In genomic region chr15:50426428-50426827, GRCh38 we compare ENCODE assay signal across 16 cellular contexts. TPM values are rescaled to one million over a fixed set of nuclear protein-coding genes. Genes with fewer than 3 reads are reported as not detected.
DNase-seq lines count a peak whose midpoint lies in the region; ATAC-seq and TF ChIP-seq lines count a peak whose summit lies in the region.
"Had no signal": no experiment of that assay in that cellular context is flagged by ENCODE, and none has a peak within 500 bp of the region (broad histone marks: within the 10 kb centered on the region; RNA-seq: fewer than 3 reads in every experiment).

No MANE protein-coding gene starts in this region.

- H3K36me3 Mint-ChIP-seq in activated CD4-positive, alpha-beta T cell treated with anti-CD3 and anti-CD28 coated beads for 36 hours (ENCODE audit: low read depth), result peaks cover 6% of the 10 kb centered on the region
- H3K36me3 Mint-ChIP-seq in GM23338 (ENCODE audit: low read depth), result no peaks in the 10 kb centered on the region
- H3K36me3 Mint-ChIP-seq in activated naive CD8-positive, alpha-beta T cell treated with anti-CD3 and anti-CD28 coated beads for 36 hours, result peaks cover 13% of the 10 kb centered on the region
- H3K36me3 Mint-ChIP-seq in nephron progenitor cell (ENCODE audit: low read depth), result peaks cover 4% of the 10 kb centered on the region

- H3K27me3 ChIP-seq in GM23338 (ENCODE audit: insufficient read depth) (no peaks in the 10 kb centered on the region), psoas muscle (ENCODE audit: insufficient read depth in 3 of 3, low read length in 2 of 3) (no peaks in the 10 kb centered on the region)
- H3K27me3 ChIP-seq: left lung, SJCRH30 had no signal

- no peaks in the 10 kb centered on the region for H3K9me3 ChIP-seq in psoas muscle
- H3K9me3 ChIP-seq: left lung, SJCRH30 had no signal

- no peak for TF ChIP-seq CTCF in GM23338 (conservative IDR thresholded peaks at IDR 0.05; ENCODE audit: low read depth in 2 of 2)
- TF ChIP-seq CTCF in nephron progenitor cell (IDR thresholded peaks at IDR 0.05), result no peak
- TF ChIP-seq CTCF in psoas muscle (IDR thresholded peaks at IDR 0.05), result no peak

- H3K27ac ChIP-seq in GM23338 (ENCODE audit: low read depth), result peak overlapping the region; percentile 10; the same call in 1 of the 2 replicates
- no peak overlapping the region for H3K27ac ChIP-seq in psoas muscle
- H3K27ac ChIP-seq: left lung, SJCRH30 had no signal

- peaks cover 70% of the 10 kb centered on the region for H3K79me2 ChIP-seq in GM23338 (replicated peaks; ENCODE audit: insufficient read depth)

- WGBS in psoas muscle, 3 donors, result 83 to 89% (median 86%) methylated on average over 9 of the region's 9 CpGs

- H2AFZ ChIP-seq in GM23338, result no peak overlapping the region

- no peaks in the 10 kb centered on the region for H3K9me2 ChIP-seq in GM23338 (ENCODE audit: insufficient read depth)

- H3F3A ChIP-seq in GM23338 (replicated peaks; ENCODE audit: low read depth), result no peaks in the 10 kb centered on the region

- no peak overlapping the region for H3K27ac Mint-ChIP-seq in activated CD4-positive, alpha-beta T cell treated with anti-CD3 and anti-CD28 coated beads for 36 hours
- H3K27ac Mint-ChIP-seq in GM23338 (no peak overlapping the region), nephron progenitor cell (no peak overlapping the region)
- H3K27ac Mint-ChIP-seq in activated naive CD8-positive, alpha-beta T cell treated with anti-CD3 and anti-CD28 coated beads for 36 hours, result no peak overlapping the region
- H3K27ac Mint-ChIP-seq: stimulated activated naive B cell treated with anti-CD40 and anti-IgM and Interleukin-4, amounts not matched to agents 10 μg/mL and 1 μg/mL and 100 μg/mL, for 72 hours had no signal

- peaks cover 14% of the 10 kb centered on the region; the same call in 1 of the 2 replicates for H3K4me1 ChIP-seq in GM23338 (ENCODE audit: insufficient read depth)
- H3K4me1 ChIP-seq in psoas muscle, result peaks cover 15% of the 10 kb centered on the region

- no peak for ATAC-seq in activated CD4-positive, alpha-beta T cell treated with anti-CD3 and anti-CD28 coated beads for 36 hours
- ATAC-seq in GM23338, result no peak
- no peak for ATAC-seq in psoas muscle
- ATAC-seq: left lung; sciatic nerve; stimulated activated naive B cell treated with anti-CD40 and anti-IgM and Interleukin-4, amounts not matched to agents 10 μg/mL and 1 μg/mL and 100 μg/mL, for 72 hours had no signal

- H3K4me3 Mint-ChIP-seq in activated CD4-positive, alpha-beta T cell treated with anti-CD3 and anti-CD28 coated beads for 36 hours, result peak overlapping the region; percentile 22
- H3K4me3 Mint-ChIP-seq in GM23338 (0 out of 3 replicates have a peak overlapping the region, but pooled peaks have one; percentile 23), nephron progenitor cell (peak overlapping the region; percentile 71)
- H3K4me3 Mint-ChIP-seq in activated naive CD8-positive, alpha-beta T cell treated with anti-CD3 and anti-CD28 coated beads for 36 hours, result peak overlapping the region; percentile 65

- POLR2A ChIA-PET in activated CD4-positive, alpha-beta T cell treated with anti-CD3 and anti-CD28 coated beads for 36 hours (lab: Charles Lee), result no interaction called here

- H3K4me2 ChIP-seq in GM23338, result 0 out of 2 replicates have a peak overlapping the region, but pooled peaks have one; percentile 80

- no peaks in the 10 kb centered on the region for H3K9me3 Mint-ChIP-seq in activated CD4-positive, alpha-beta T cell treated with anti-CD3 and anti-CD28 coated beads for 36 hours (ENCODE audit: low read depth)
- H3K9me3 Mint-ChIP-seq in GM23338 (no peaks in the 10 kb centered on the region), nephron progenitor cell (no peaks in the 10 kb centered on the region)
- no peaks in the 10 kb centered on the region for H3K9me3 Mint-ChIP-seq in activated naive CD8-positive, alpha-beta T cell treated with anti-CD3 and anti-CD28 coated beads for 36 hours
- H3K9me3 Mint-ChIP-seq: stimulated activated naive B cell treated with anti-CD40 and anti-IgM and Interleukin-4, amounts not matched to agents 10 μg/mL and 1 μg/mL and 100 μg/mL, for 72 hours had no signal

- intact Hi-C loops in activated CD4-positive, alpha-beta T cell treated with anti-CD3 and anti-CD28 coated beads for 36 hours (cut with DNase I, micrococcal nuclease), result loop anchor here in 1 of 2 experiments (10.0 kb wide), 1 partner anchor 1272 kb away; the partner anchor contains the start of gene COPS2
- intact Hi-C loops in psoas muscle (cut with DNase I), result no loop called here

- CTCF ChIA-PET in activated CD4-positive, alpha-beta T cell treated with anti-CD3 and anti-CD28 coated beads for 36 hours (lab: Charles Lee), result interaction anchor here (1.1 kb wide), 1 partner anchor 68 kb away, joined by 3 read pairs; no protein-coding TSS in a partner anchor

- H3K4me1 Mint-ChIP-seq in activated CD4-positive, alpha-beta T cell treated with anti-CD3 and anti-CD28 coated beads for 36 hours, result peaks cover 46% of the 10 kb centered on the region
- H3K4me1 Mint-ChIP-seq in GM23338 (peaks cover 5% of the 10 kb centered on the region), nephron progenitor cell (peaks cover 15% of the 10 kb centered on the region)
- peaks cover 30% of the 10 kb centered on the region for H3K4me1 Mint-ChIP-seq in activated naive CD8-positive, alpha-beta T cell treated with anti-CD3 and anti-CD28 coated beads for 36 hours

- H3K4me3 ChIP-seq in GM23338, result no peak overlapping the region
- H3K4me3 ChIP-seq in psoas muscle, result no peak overlapping the region
- H3K4me3 ChIP-seq: SJCRH30 had no signal

- H4K20me1 ChIP-seq in GM23338 (replicated peaks; ENCODE audit: insufficient read depth), result peaks cover 14% of the 10 kb centered on the region; the same call in 1 of the 2 replicates

- H3K27me3 Mint-ChIP-seq in activated CD4-positive, alpha-beta T cell treated with anti-CD3 and anti-CD28 coated beads for 36 hours, result no peaks in the 10 kb centered on the region
- H3K27me3 Mint-ChIP-seq in GM23338 (ENCODE audit: insufficient read depth, low read depth, poor library complexity), result peaks cover 13% of the 10 kb centered on the region
- no peaks in the 10 kb centered on the region for H3K27me3 Mint-ChIP-seq in activated naive CD8-positive, alpha-beta T cell treated with anti-CD3 and anti-CD28 coated beads for 36 hours
- peaks cover 2% of the 10 kb centered on the region for H3K27me3 Mint-ChIP-seq in nephron progenitor cell (ENCODE audit: low read depth, poor library complexity)
- H3K27me3 Mint-ChIP-seq: stimulated activated naive B cell treated with anti-CD40 and anti-IgM and Interleukin-4, amounts not matched to agents 10 μg/mL and 1 μg/mL and 100 μg/mL, for 72 hours had no signal

- H3K36me3 ChIP-seq in GM23338 (ENCODE audit: insufficient read depth), result no peaks in the 10 kb centered on the region
- no peaks in the 10 kb centered on the region for H3K36me3 ChIP-seq in psoas muscle (ENCODE audit: insufficient read depth in 1 of 2, low read depth in 1 of 2)
- H3K36me3 ChIP-seq: left lung had no signal

- DNase-seq in activated CD4-positive, alpha-beta T cell treated with anti-CD3 and anti-CD28 coated beads for 36 hours, result no peak
- DNase-seq in activated CD4-positive, alpha-beta T cell treated with anti-CD3 and anti-CD28 coated beads, Interleukin-2, amount 50 U/mL, for 48 hours, result no peak
- no peak for DNase-seq in GM23338 (ENCODE audit: low spot score)
- DNase-seq in activated naive CD8-positive, alpha-beta T cell treated with anti-CD3 and anti-CD28 coated beads for 36 hours, result no peak
- DNase-seq in nephron progenitor cell, result no peak
- DNase-seq in NCI-H1436 (lab: John Stamatoyannopoulos, UW), result no peak
- DNase-seq in psoas muscle, result no peak
- no peak for DNase-seq in cortex of kidney (lab: John Stamatoyannopoulos, UW)
- DNase-seq: IMR-90; left lung; NCI-H1092 treated with DMSO at 0.1 percent for 48 hours; NCI-H226; SJCRH30; stimulated activated CD4-positive, alpha-beta T cell treated with anti-CD3 and anti-CD28 coated beads, Interleukin-4, amount 100 ng/mL, for 4 hours; stimulated activated naive B cell treated with anti-CD40 and anti-IgM and Interleukin-4, amounts not matched to agents 10 μg/mL and 1 μg/mL and 100 μg/mL, for 72 hours had no signal

TF ChIP-seq in GM23338, 12 proteins besides CTCF, POLR2A, EP300 and RAD21 (continues in another document):
- TF ChIP-seq CREB1 (CRISPR knock-in tag; IDR thresholded peaks at IDR 0.05; ENCODE audit: low read depth) (no peak), STAT1 (IDR thresholded peaks at IDR 0.05; ENCODE audit: unreplicated experiment) (no peak), POLR2AphosphoS5 (IDR thresholded peaks at IDR 0.05; ENCODE audit: low read depth) (no peak), NANOG (IDR thresholded peaks at IDR 0.05; ENCODE audit: borderline replicate concordance) (no peak), EZH2 (IDR thresholded peaks at IDR 0.05; ENCODE audit: low read depth, unreplicated experiment) (no peak), EZH2phosphoT487 (IDR thresholded peaks at IDR 0.05; ENCODE audit: unreplicated experiment) (no peak)

RNA-seq across cellular contexts. Expression of gene USP8, which starts 2.2 kb away (rescaled TPM):
- 10 to 100 TPM; 39.8 to 45.3 TPM for total RNA-seq in activated CD4-positive, alpha-beta T cell treated with anti-CD3 and anti-CD28 coated beads for 36 hours
- 60.3 and 64.8 TPM in 2 replicates for total RNA-seq in GM23338 (2014; rRNA removed; shearing (Covaris generic))
- polyA plus RNA-seq in GM23338 (2016; fragmentation: Nextera tagmentation; extraction: Ambion mirVana) (50.0 and 68.6 TPM in 2 replicates), psoas muscle (10 to 100 TPM; 16.9 to 40.5 (median 22.9) TPM)
- 10 to 100 TPM; 48.6 to 51.9 TPM for total RNA-seq in activated naive CD8-positive, alpha-beta T cell treated with anti-CD3 and anti-CD28 coated beads for 36 hours
- total RNA-seq in psoas muscle, result 10 to 100 TPM; 28.8 to 42.9 (median 34.8) TPM
